15 cellular contexts compared by ENCODE assay signal in the genomic region with DNA sequence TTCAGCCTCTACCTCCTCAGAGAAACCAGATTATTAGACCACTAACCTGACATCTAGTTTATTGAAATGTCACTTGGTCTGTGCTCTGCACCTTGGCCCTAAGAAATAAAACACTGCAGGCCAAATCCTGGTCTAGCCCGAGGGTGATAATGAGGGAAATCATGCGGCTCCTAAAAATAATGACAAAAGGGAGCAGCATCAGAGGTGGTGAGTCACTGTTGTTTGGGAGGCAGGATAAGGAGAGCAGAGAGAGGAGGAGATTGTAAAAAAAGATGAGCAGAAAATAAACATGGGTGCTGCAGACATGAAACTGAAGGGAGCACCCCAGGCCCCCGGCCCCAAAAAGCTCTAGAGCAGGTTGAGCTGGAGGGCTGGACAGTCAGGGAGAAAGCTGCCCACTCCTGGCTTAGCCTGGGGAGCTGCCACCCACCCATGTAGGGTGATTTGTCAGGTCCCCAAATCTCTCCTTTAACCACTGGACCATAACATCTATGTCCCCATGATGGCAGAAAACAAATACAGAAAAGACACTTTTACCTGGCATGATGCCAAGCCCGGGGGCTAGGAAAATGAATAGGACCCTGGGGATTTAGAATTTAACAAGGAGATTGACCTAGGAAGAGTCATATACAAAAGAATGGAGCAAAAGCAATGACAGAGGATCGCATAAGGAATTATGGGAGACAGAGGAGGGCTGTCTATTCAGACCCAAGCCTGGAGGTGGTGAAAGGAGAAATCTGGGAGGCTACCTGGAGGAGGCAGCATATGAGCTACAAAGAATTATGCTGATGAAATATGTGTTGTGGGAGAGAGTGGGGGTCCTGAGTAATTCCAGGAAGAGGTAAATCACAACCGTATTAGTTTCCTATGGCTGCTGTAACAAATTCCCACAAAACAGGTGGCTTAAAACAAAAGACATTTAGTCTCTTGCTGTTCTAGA.
A peak's percentile ranks its signal among the peaks of the same experiment; 100 is the strongest.
DNase-seq lines count a peak whose midpoint lies in the region; ATAC-seq and TF ChIP-seq lines count a peak whose summit lies in the region.
"Had no signal": no experiment of that assay in that cellular context is flagged by ENCODE, and none has a peak within 500 bp of the region (broad histone marks: within the 10 kb centered on the region; RNA-seq: fewer than 3 reads in every experiment).

No MANE protein-coding gene starts in this region.

- H3K4me3 Mint-ChIP-seq in activated CD4-positive, alpha-beta T cell treated with anti-CD3 and anti-CD28 coated beads for 36 hours, result no peak overlapping the region

- H3K9me2 ChIP-seq in MM.1S (replicated peaks; ENCODE audit: insufficient read depth, low read length), result no peaks in the 10 kb centered on the region

- CTCF ChIA-PET in activated CD4-positive, alpha-beta T cell treated with anti-CD3 and anti-CD28 coated beads for 36 hours (lab: Charles Lee), result no interaction called here

- H3K9me3 Mint-ChIP-seq in activated CD4-positive, alpha-beta T cell treated with anti-CD3 and anti-CD28 coated beads for 36 hours (ENCODE audit: low read depth), result no peaks in the 10 kb centered on the region

- H3K4me3 ChIP-seq in MM.1S (ENCODE audit: low read length) (no peak overlapping the region), SJCRH30 (no peak overlapping the region)
- H3K4me3 ChIP-seq: thoracic aorta had no signal

- peak overlapping the region; percentile 20 for H3K27ac Mint-ChIP-seq in activated CD4-positive, alpha-beta T cell treated with anti-CD3 and anti-CD28 coated beads for 36 hours

- no peak overlapping the region for H3K9ac ChIP-seq in MM.1S (ENCODE audit: low read length)

- no peaks in the 10 kb centered on the region for H3K79me2 ChIP-seq in MM.1S (ENCODE audit: low read length)

- no peak overlapping the region for H2AFZ ChIP-seq in MM.1S (ENCODE audit: low read length)

- peak overlapping the region; percentile 36 for H3K27ac ChIP-seq in temporal lobe (ENCODE audit: low read depth, low read length)
- no peak overlapping the region for H3K27ac ChIP-seq in MM.1S (ENCODE audit: low read length)
- H3K27ac ChIP-seq in SJCRH30, result no peak overlapping the region
- H3K27ac ChIP-seq: thoracic aorta had no signal

- H3K9me3 ChIP-seq in MM.1S (replicated peaks; ENCODE audit: insufficient read depth, low read length) (no peaks in the 10 kb centered on the region), SJCRH30 (replicated peaks) (no peaks in the 10 kb centered on the region)
- H3K9me3 ChIP-seq: thoracic aorta had no signal

- H3K27me3 ChIP-seq in MM.1S (replicated peaks; ENCODE audit: insufficient read depth, low read length) (no peaks in the 10 kb centered on the region), SJCRH30 (no peaks in the 10 kb centered on the region)

- ATAC-seq in activated CD4-positive, alpha-beta T cell treated with anti-CD3 and anti-CD28 coated beads for 36 hours, result no peak
- no peak for ATAC-seq in HG03565 (IDR thresholded peaks at IDR 0.05; ENCODE audit: unreplicated experiment)
- ATAC-seq: left colon had no signal

- no peaks in the 10 kb centered on the region for H3K4me1 Mint-ChIP-seq in activated CD4-positive, alpha-beta T cell treated with anti-CD3 and anti-CD28 coated beads for 36 hours

- H3K36me3 ChIP-seq in MM.1S (replicated peaks; ENCODE audit: insufficient read depth, low read length) (no peaks in the 10 kb centered on the region), SJCRH30 (no peaks in the 10 kb centered on the region)
- H3K36me3 ChIP-seq: thoracic aorta had no signal

- POLR2A ChIA-PET in activated CD4-positive, alpha-beta T cell treated with anti-CD3 and anti-CD28 coated beads for 36 hours (lab: Charles Lee), result no interaction called here

- no peaks in the 10 kb centered on the region for H4K20me1 ChIP-seq in MM.1S (ENCODE audit: insufficient read depth, low read length)

- intact Hi-C loops in activated CD4-positive, alpha-beta T cell treated with anti-CD3 and anti-CD28 coated beads for 36 hours (cut with DNase I, micrococcal nuclease), result no loop called here

- H3K27me3 Mint-ChIP-seq in activated CD4-positive, alpha-beta T cell treated with anti-CD3 and anti-CD28 coated beads for 36 hours, result peaks cover 15% of the 10 kb centered on the region

- H3K4me2 ChIP-seq in MM.1S (ENCODE audit: low read depth, low read length), result no peak overlapping the region

- no peaks in the 10 kb centered on the region for H3F3A ChIP-seq in MM.1S (ENCODE audit: insufficient read depth, low read length)

- peaks cover 14% of the 10 kb centered on the region for H3K4me1 ChIP-seq in MM.1S (ENCODE audit: low read length)
- H3K4me1 ChIP-seq in SJCRH30, result no peaks in the 10 kb centered on the region

- DNase-seq in activated CD4-positive, alpha-beta T cell treated with anti-CD3 and anti-CD28 coated beads for 36 hours, result no peak
- no peak for DNase-seq in activated CD4-positive, alpha-beta T cell treated with anti-CD3 and anti-CD28 coated beads, Interleukin-2, amount 50 U/mL, for 48 hours
- DNase-seq in NCI-H146 treated with DMSO at 0.1 percent for 48 hours (lab: John Stamatoyannopoulos, UW; ENCODE audit: unreplicated experiment), result peak; percentile 77
- peak; percentile 59 for DNase-seq in astrocyte of the hippocampus (ENCODE audit: low read depth, low spot score)
- no peak for DNase-seq in MM.1S
- DNase-seq in SJCRH30, result no peak
- DNase-seq: activated naive CD4-positive, alpha-beta T cell treated with anti-CD3 and anti-CD28 coated beads, Interleukin-2, amount 50 U/mL, for 16 hours; AML-193; DND-41; left colon; NCI-H2107; SW 1271 had no signal

- no peaks in the 10 kb centered on the region for H3K36me3 Mint-ChIP-seq in activated CD4-positive, alpha-beta T cell treated with anti-CD3 and anti-CD28 coated beads for 36 hours (ENCODE audit: low read depth)

- no peak for TF ChIP-seq CTCF in MM.1S (IDR thresholded peaks at IDR 0.05; ENCODE audit: low read length)

Comparison
In these comparisons a context has a peak if more than half of its experiments do, and no peak if none do; other contexts are left out.
1. DNase-seq: peak in NCI-H146 treated with DMSO at 0.1 percent for 48 hours (single experiment) and astrocyte of the hippocampus (single experiment); none in activated CD4-positive, alpha-beta T cell treated with anti-CD3 and anti-CD28 coated beads for 36 hours (single experiment), activated CD4-positive, alpha-beta T cell treated with anti-CD3 and anti-CD28 coated beads, Interleukin-2, amount 50 U/mL, for 48 hours (0 of 2), MM.1S (single experiment) and SJCRH30 (0 of 2).